Comparison of ENCODE assay signal across 8 cellular contexts in genomic region chr4:118224239-118224829, GRCh38.
DNase-seq lines count a peak whose midpoint lies in the region; ATAC-seq and TF ChIP-seq lines count a peak whose summit lies in the region.

No MANE protein-coding gene starts in this region.

- no peak overlapping the region for H3K4me3 ChIP-seq in Jurkat, Clone E6-1 (ENCODE audit: low read length)
- no peak overlapping the region for H3K4me3 ChIP-seq in PC-9

- H4K20me1 ChIP-seq in PC-9 (ENCODE audit: insufficient read depth), result no peaks in the 10 kb centered on the region

- no peaks in the 10 kb centered on the region for H3K9me2 ChIP-seq in PC-9 (ENCODE audit: insufficient read depth)

- H3K4me2 ChIP-seq in PC-9, result no peak overlapping the region

- no peaks in the 10 kb centered on the region for H3K27me3 ChIP-seq in PC-9 (ENCODE audit: insufficient read depth, low read depth)

- TF ChIP-seq CTCF in PC-9 (conservative IDR thresholded peaks at IDR 0.05) (peak; percentile 72), osteocyte (IDR thresholded peaks at IDR 0.05) (peak; percentile 78)

- H3K4me3 Mint-ChIP-seq in osteocyte (ENCODE audit: unreplicated experiment), result no peak overlapping the region

- H2AFZ ChIP-seq in PC-9, result no peak overlapping the region

- intact Hi-C loops in PC-9 (cut with micrococcal nuclease; ENCODE audit: unreplicated experiment), result loop anchor here (5.0 kb wide), 2 partner anchors 147 to 1092 kb away; no protein-coding TSS in a partner anchor

- peak; percentile 63 for ATAC-seq in GM19452 (IDR thresholded peaks at IDR 0.05; ENCODE audit: unreplicated experiment)

- H3K9me3 ChIP-seq in PC-9 (ENCODE audit: insufficient read depth, low read depth), result no peaks in the 10 kb centered on the region

- POLR2A ChIA-PET in PC-9 (lab: Charles Lee; ENCODE audit: unreplicated experiment), result no interaction called here

- no peaks in the 10 kb centered on the region for H3F3A ChIP-seq in PC-9 (ENCODE audit: insufficient read depth, low read depth)

- no peaks in the 10 kb centered on the region for H3K36me3 ChIP-seq in PC-9 (ENCODE audit: low read depth)

- BruUV-seq in PC-9 (replicated peaks; lab: Mats Ljungman, UMichigan), result no TSS peak

- CTCF ChIA-PET in PC-9 (lab: Charles Lee), result no interaction called here

- TF ChIP-seq POLR2A in erythroblast (IDR thresholded peaks at IDR 0.05; ENCODE audit: low read length), result no peak

- H3K79me2 ChIP-seq in PC-9 (ENCODE audit: low read depth), result no peaks in the 10 kb centered on the region

- no peak overlapping the region for H3K27ac Mint-ChIP-seq in osteocyte (ENCODE audit: unreplicated experiment)

- H3K4me1 ChIP-seq in PC-9 (replicated peaks; ENCODE audit: insufficient read depth), result no peaks in the 10 kb centered on the region

- H3K27ac ChIP-seq in PC-9, result no peak overlapping the region

- no peaks in the 10 kb centered on the region for H3K9me3 Mint-ChIP-seq in osteocyte (ENCODE audit: unreplicated experiment)

- no peaks in the 10 kb centered on the region for H3K27me3 Mint-ChIP-seq in osteocyte (ENCODE audit: unreplicated experiment)

- no peaks in the 10 kb centered on the region for H3K36me3 Mint-ChIP-seq in osteocyte (ENCODE audit: unreplicated experiment)

- H3K4me1 Mint-ChIP-seq in osteocyte (ENCODE audit: unreplicated experiment), result peaks cover 8% of the 10 kb centered on the region

- peak; percentile 38 for DNase-seq in D341Med (ENCODE audit: low spot score)
- DNase-seq in Jurkat, Clone E6-1 (ENCODE audit: low read depth, low spot score), result peak; percentile 85
- DNase-seq in PC-9, result no peak
- DNase-seq in erythroblast (lab: John Stamatoyannopoulos, UW), result peak; percentile 52 to 58
- DNase-seq in osteocyte (ENCODE audit: extremely low spot score, unreplicated experiment), result no peak
- no peak for DNase-seq in T-helper 9 cell
- DNase-seq in GM19240 (ENCODE audit: insufficient read length, low spot score), result no peak

Comparison
In these comparisons a context has a peak if more than half of its experiments do, and no peak if none do; other contexts are left out.
1. DNase-seq: peak in D341Med (single experiment), Jurkat, Clone E6-1 (single experiment) and erythroblast (2 of 2); none in PC-9 (0 of 2), osteocyte (single experiment), T-helper 9 cell (single experiment) and GM19240 (single experiment).